In the genomic region with DNA sequence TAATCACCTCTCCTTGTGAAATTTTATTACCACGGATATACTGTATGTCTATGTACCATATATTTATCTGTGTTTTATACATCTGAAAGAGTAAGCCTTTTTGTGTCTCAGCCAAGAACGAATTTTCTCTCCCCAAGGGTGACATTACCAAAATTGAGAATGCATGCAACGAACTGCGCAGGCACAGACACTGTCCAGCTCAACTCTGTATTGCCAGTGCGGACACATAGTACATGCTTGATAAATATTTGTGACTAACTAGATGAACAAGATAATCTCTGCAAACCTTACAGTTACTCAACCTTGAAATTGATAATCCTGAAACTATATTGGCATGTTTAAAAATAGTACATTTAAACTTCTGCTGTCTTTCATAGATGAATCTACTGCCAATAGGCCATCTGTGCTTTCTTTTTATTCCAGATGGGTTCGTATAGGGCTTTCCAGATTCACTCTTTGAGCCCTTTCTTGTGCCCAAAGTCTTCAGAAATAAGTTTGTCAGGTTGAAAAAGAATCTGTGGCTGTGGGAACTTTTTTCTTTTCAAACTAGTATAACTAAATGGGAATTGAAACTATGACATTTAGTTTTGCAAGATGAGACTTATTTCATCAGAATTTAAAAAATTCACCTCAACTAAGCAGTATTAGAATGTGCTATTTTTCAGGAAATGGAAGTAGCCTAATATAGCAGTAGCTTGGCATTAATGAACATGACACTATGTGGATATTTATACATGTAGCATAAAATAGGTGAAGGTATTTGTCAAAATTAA, we compare ENCODE assay signal across 14 cellular contexts. TPM values are rescaled to one million over a fixed set of nuclear protein-coding genes. Genes with fewer than 3 reads are reported as not detected.
DNase-seq lines count a peak whose midpoint lies in the region; ATAC-seq, FAIRE-seq and TF ChIP-seq lines count a peak whose summit lies in the region.
"Had no signal": no experiment of that assay in that cellular context is flagged by ENCODE, and none has a peak within 500 bp of the region (broad histone marks: within the 10 kb centered on the region; RNA-seq: fewer than 3 reads in every experiment).

No MANE protein-coding gene starts in this region.

- DNase-seq in GM06990 (ENCODE audit: extremely low read depth, insufficient read length) (peak; percentile 74), MV-4-11 (lab: John Stamatoyannopoulos, UW) (peak; percentile 79), D721Med (ENCODE audit: insufficient read length, low spot score) (no peak), HTR-8/SVneo (ENCODE audit: insufficient read length, low spot score) (no peak), glomerular visceral epithelial cell (ENCODE audit: extremely low spot score) (no peak), A673 (ENCODE audit: low spot score) (no peak)
- DNase-seq: activated CD4-positive, alpha-beta T cell treated with anti-CD3 and anti-CD28 coated beads for 1 hour; anterior cingulate cortex; NCI-H2029 treated with DMSO at 0.1 percent for 48 hours; stimulated activated CD4-positive, alpha-beta T cell treated with anti-CD3 and anti-CD28 coated beads, Interleukin-4, amount 100 ng/mL, for 4 hours; upper lobe of left lung had no signal

- FAIRE-seq in D721Med (lab: Jason Lieb, UNC) (no peak), HTR-8/SVneo (lab: Jason Lieb, UNC) (no peak)
- FAIRE-seq: endothelial cell of umbilical vein had no signal

- TF ChIP-seq CTCF in GM06990 (IDR thresholded peaks at IDR 0.05; ENCODE audit: insufficient read depth, low read length, poor library complexity, severe bottlenecking) (no peak), D721Med (IDR thresholded peaks at IDR 0.05; ENCODE audit: insufficient read depth, missing control alignments) (no peak), A673 (conservative IDR thresholded peaks at IDR 0.05; ENCODE audit: low read depth, low read length) (no peak)

- POLR2A ChIA-PET in A673 (lab: Charles Lee; ENCODE audit: low non-redundant PET) = no interaction called here

- BruUV-seq in A673 (replicated peaks; lab: Mats Ljungman, UMichigan) = no TSS peak

- H3K4me3 ChIP-seq in GM06990 (replicated peaks; ENCODE audit: low read depth, low read length) (no peak overlapping the region; the same call in 1 of the 2 replicates), A673 (ENCODE audit: low read depth, low read length, poor library complexity, severe bottlenecking) (no peak overlapping the region)
- H3K4me3 ChIP-seq: upper lobe of left lung had no signal

- ATAC-seq in GM18907 (IDR thresholded peaks at IDR 0.05; ENCODE audit: unreplicated experiment) = peak; percentile 46
- ATAC-seq in HG02852 (IDR thresholded peaks at IDR 0.05; ENCODE audit: unreplicated experiment) = peak; percentile 35

- no peaks in the 10 kb centered on the region for H3K9me3 ChIP-seq in A673 (ENCODE audit: low read depth, low read length, poor library complexity, severe bottlenecking)
- H3K9me3 ChIP-seq: upper lobe of left lung had no signal

- H3K36me3 ChIP-seq in GM06990 (ENCODE audit: control insufficient read depth, insufficient read depth, low read length) = no peaks in the 10 kb centered on the region
- no peaks in the 10 kb centered on the region for H3K36me3 ChIP-seq in A673 (ENCODE audit: insufficient read depth, low read length, poor library complexity, severe bottlenecking)
- H3K36me3 ChIP-seq: upper lobe of left lung had no signal

- H3K27me3 ChIP-seq in GM06990 (replicated peaks; ENCODE audit: control insufficient read depth, insufficient read depth, low read length) (no peaks in the 10 kb centered on the region), A673 (replicated peaks; ENCODE audit: insufficient read depth, low read depth, low read length, poor library complexity) (no peaks in the 10 kb centered on the region)
- H3K27me3 ChIP-seq: upper lobe of left lung had no signal

- CTCF ChIA-PET in A673 (lab: Charles Lee) = no interaction called here

- H3K27ac ChIP-seq in A673 (ENCODE audit: low read depth, low read length, poor library complexity, severe bottlenecking) = no peak overlapping the region
- H3K27ac ChIP-seq: upper lobe of left lung had no signal

- intact Hi-C loops in A673 (cut with micrococcal nuclease; ENCODE audit: unreplicated experiment) = no loop called here

- no peaks in the 10 kb centered on the region for H3K4me1 ChIP-seq in A673 (ENCODE audit: insufficient read depth, low read length, poor library complexity, severe bottlenecking)

RNA-seq across cellular contexts. Expression of a gene that starts 38.9 kb away (rescaled TPM):
- not detected in 2 replicates for total RNA-seq in A673 (2021)
- total RNA-seq: endothelial cell of umbilical vein had no signal

Comparison
In these comparisons a context has a peak if more than half of its experiments do, and no peak if none do; other contexts are left out.
1. DNase-seq: peak in GM06990 (single experiment) and MV-4-11 (single experiment); none in D721Med (single experiment), HTR-8/SVneo (single experiment), glomerular visceral epithelial cell (single experiment) and A673 (single experiment).